11 cellular contexts compared by ENCODE assay signal in genomic region chrX:42615161-42615563, GRCh38.
A peak's percentile ranks its signal among the peaks of the same experiment; 100 is the strongest.
DNase-seq lines count a peak whose midpoint lies in the region; ATAC-seq and TF ChIP-seq lines count a peak whose summit lies in the region.
"Had no signal": no experiment of that assay in that cellular context is flagged by ENCODE, and none has a peak within 500 bp of the region (broad histone marks: within the 10 kb centered on the region; RNA-seq: fewer than 3 reads in every experiment).

No MANE protein-coding gene starts in this region.

- H3K4me3 Mint-ChIP-seq in activated CD4-positive, alpha-beta T cell treated with anti-CD3 and anti-CD28 coated beads, Interleukin-2, amount 10 ng/mL, durations not matched to agents 7 days and 5 days, result no peak overlapping the region
- no peak overlapping the region for H3K4me3 Mint-ChIP-seq in neural crest cell
- no peak overlapping the region for H3K4me3 Mint-ChIP-seq in naive thymus-derived CD8-positive, alpha-beta T cell
- H3K4me3 Mint-ChIP-seq: nephron had no signal

- H3K9me3 ChIP-seq in HCT116 (ENCODE audit: control insufficient read depth in 1 of 2, insufficient read depth in 1 of 2, low read depth in 1 of 2, low read length in 2 of 2), result no peaks in the 10 kb centered on the region
- no peaks in the 10 kb centered on the region for H3K9me3 ChIP-seq in effector memory CD4-positive, alpha-beta T cell (ENCODE audit: control insufficient read depth, low read length)

- H3K27ac ChIP-seq in HCT116 (ENCODE audit: low read depth, low read length), result no peak overlapping the region
- H3K27ac ChIP-seq in effector memory CD4-positive, alpha-beta T cell (ENCODE audit: insufficient read depth, low read length, poor library complexity, severe bottlenecking), result no peak overlapping the region

- no peaks in the 10 kb centered on the region for H3K27me3 Mint-ChIP-seq in activated CD4-positive, alpha-beta T cell treated with anti-CD3 and anti-CD28 coated beads, Interleukin-2, amount 10 ng/mL, durations not matched to agents 7 days and 5 days
- no peaks in the 10 kb centered on the region for H3K27me3 Mint-ChIP-seq in neural crest cell (ENCODE audit: low read depth)
- no peaks in the 10 kb centered on the region for H3K27me3 Mint-ChIP-seq in naive thymus-derived CD8-positive, alpha-beta T cell

- POLR2A ChIA-PET in HCT116 (lab: Charles Lee), result no interaction called here
- POLR2A ChIA-PET in activated CD4-positive, alpha-beta T cell treated with anti-CD3 and anti-CD28 coated beads, Interleukin-2, amount 10 ng/mL, durations not matched to agents 7 days and 5 days (lab: Charles Lee), result no interaction called here
- POLR2A ChIA-PET in naive thymus-derived CD8-positive, alpha-beta T cell (lab: Charles Lee), result no interaction called here

- no peak for TF ChIP-seq POLR2A in HCT116 (IDR thresholded peaks at IDR 0.05; ENCODE audit: borderline replicate concordance, extremely low read depth, insufficient read depth, insufficient read length)

- RAD21 ChIA-PET in HCT116 (lab: Charles Lee; ENCODE audit: low non-redundant PET in 1 of 2, low total read pairs in 2 of 2, uncharacterized antibody in 2 of 2, unreplicated experiment in 2 of 2), result interaction anchor here in 1 of 2 experiments (0.7 kb wide), 1 partner anchor 724 kb away, joined by 3 read pairs; no protein-coding TSS in a partner anchor

- H3K4me2 ChIP-seq in HCT116 (ENCODE audit: low read length), result peak overlapping the region; percentile 14; the same call in 1 of the 2 replicates

- no peaks in the 10 kb centered on the region for H3K27me3 ChIP-seq in HCT116 (ENCODE audit: insufficient read depth, low read length)
- no peaks in the 10 kb centered on the region for H3K27me3 ChIP-seq in effector memory CD4-positive, alpha-beta T cell (replicated peaks; ENCODE audit: control insufficient read depth, insufficient read depth, low read length, poor library complexity, severe bottlenecking)

- peaks cover 5% of the 10 kb centered on the region for H3K9me3 Mint-ChIP-seq in activated CD4-positive, alpha-beta T cell treated with anti-CD3 and anti-CD28 coated beads, Interleukin-2, amount 10 ng/mL, durations not matched to agents 7 days and 5 days
- H3K9me3 Mint-ChIP-seq in neural crest cell, result peaks cover 13% of the 10 kb centered on the region
- H3K9me3 Mint-ChIP-seq in naive thymus-derived CD8-positive, alpha-beta T cell, result peaks cover 0 to 13% (median 3%) of the 10 kb centered on the region in 9 donors

- CTCF ChIA-PET in HCT116 (lab: Charles Lee), result no interaction called here
- CTCF ChIA-PET in activated CD4-positive, alpha-beta T cell treated with anti-CD3 and anti-CD28 coated beads, Interleukin-2, amount 10 ng/mL, durations not matched to agents 7 days and 5 days (lab: Charles Lee), result interaction anchor here (0.6 to 1.0 kb wide), 3 partner anchors 12 to 18 kb away, joined by 3 read pairs; no protein-coding TSS in a partner anchor

- ATAC-seq in HCT116, result peak; percentile 74
- ATAC-seq in naive thymus-derived CD8-positive, alpha-beta T cell, result no peak

- BruUV-seq in HCT116 (replicated peaks; lab: Mats Ljungman, UMichigan), result no TSS peak

- peaks cover 0 to 7% of the 10 kb centered on the region in 2 experiments; a peak in 2 of 4 replicates for H3K4me1 ChIP-seq in HCT116 (ENCODE audit: control insufficient read depth in 1 of 2, insufficient read depth in 2 of 2, low read length in 2 of 2)
- peaks cover 4% of the 10 kb centered on the region for H3K4me1 ChIP-seq in effector memory CD4-positive, alpha-beta T cell (ENCODE audit: control insufficient read depth, insufficient read depth, low read length, poor library complexity, severe bottlenecking)

- peak; percentile 1 for DNase-seq in activated CD4-positive, alpha-beta T cell treated with anti-CD3 and anti-CD28 coated beads for 4 hours
- DNase-seq in activated CD4-positive, alpha-beta T cell treated with anti-CD3 and anti-CD28 coated beads for 1 hour, result no peak
- DNase-seq in HCT116 (ENCODE audit: low read depth, low spot score) (peak; percentile 41), neural crest cell (ENCODE audit: low read depth, low spot score) (no peak), SIG-M5 (lab: John Stamatoyannopoulos, UW) (no peak)
- peak; percentile 5 for DNase-seq in activated CD4-positive, alpha-beta T cell treated with anti-CD3 and anti-CD28 coated beads, Interleukin-2, amount 10 ng/mL, durations not matched to agents 7 days and 5 days
- no peak for DNase-seq in naive thymus-derived CD8-positive, alpha-beta T cell
- no peak for DNase-seq in effector memory CD4-positive, alpha-beta T cell
- DNase-seq: cerebellar nuclear complex, hippocampal formation had no signal

- no peaks in the 10 kb centered on the region for H4K20me1 ChIP-seq in HCT116 (ENCODE audit: insufficient read depth)

- peak in 2 of 3 experiments; percentile 40 to 43; a peak in 3 of 6 replicates for TF ChIP-seq CTCF in HCT116 (IDR thresholded peaks at IDR 0.05 in 2 of 3, conservative IDR thresholded peaks at IDR 0.05 in 1 of 3; ENCODE audit: borderline replicate concordance in 1 of 3, insufficient read depth in 1 of 3, low read depth in 2 of 3, low read length in 2 of 3)
- peak; percentile 26 for TF ChIP-seq CTCF in neural crest cell (conservative IDR thresholded peaks at IDR 0.05)

- H3K27ac Mint-ChIP-seq in activated CD4-positive, alpha-beta T cell treated with anti-CD3 and anti-CD28 coated beads, Interleukin-2, amount 10 ng/mL, durations not matched to agents 7 days and 5 days, result no peak overlapping the region
- no peak overlapping the region for H3K27ac Mint-ChIP-seq in neural crest cell (ENCODE audit: unreplicated experiment)
- no peak overlapping the region for H3K27ac Mint-ChIP-seq in naive thymus-derived CD8-positive, alpha-beta T cell
- H3K27ac Mint-ChIP-seq: nephron had no signal

- H3K9me2 ChIP-seq in HCT116 (ENCODE audit: insufficient read depth), result no peaks in the 10 kb centered on the region

- intact Hi-C loops in HCT116 (cut with micrococcal nuclease), result no loop called here

- no peaks in the 10 kb centered on the region for H3K79me2 ChIP-seq in HCT116 (ENCODE audit: insufficient read depth, low read length)

- no peaks in the 10 kb centered on the region for H3K36me3 Mint-ChIP-seq in activated CD4-positive, alpha-beta T cell treated with anti-CD3 and anti-CD28 coated beads, Interleukin-2, amount 10 ng/mL, durations not matched to agents 7 days and 5 days (ENCODE audit: low read depth)
- H3K36me3 Mint-ChIP-seq in neural crest cell (ENCODE audit: low read depth), result peaks cover 2% of the 10 kb centered on the region
- peaks cover 0 to 5% (median 0%) of the 10 kb centered on the region in 3 donors for H3K36me3 Mint-ChIP-seq in naive thymus-derived CD8-positive, alpha-beta T cell

- no peak overlapping the region for H3K4me3 ChIP-seq in HCT116 (replicated peaks in 1 of 2; ENCODE audit: low read depth in 1 of 2, low read length in 2 of 2)
- no peak overlapping the region for H3K4me3 ChIP-seq in effector memory CD4-positive, alpha-beta T cell (ENCODE audit: insufficient read depth, low read depth, low read length, poor library complexity, severe bottlenecking)

- H3K4me1 Mint-ChIP-seq in activated CD4-positive, alpha-beta T cell treated with anti-CD3 and anti-CD28 coated beads, Interleukin-2, amount 10 ng/mL, durations not matched to agents 7 days and 5 days, result peaks cover 15% of the 10 kb centered on the region
- no peaks in the 10 kb centered on the region for H3K4me1 Mint-ChIP-seq in neural crest cell
- peaks cover 9 to 21% (median 18%) of the 10 kb centered on the region in 4 donors for H3K4me1 Mint-ChIP-seq in naive thymus-derived CD8-positive, alpha-beta T cell
- H3K4me1 Mint-ChIP-seq: nephron had no signal

- H2AFZ ChIP-seq in HCT116 (ENCODE audit: low read depth, low read length, poor library complexity, severe bottlenecking), result no peak overlapping the region

- H3K9ac ChIP-seq in HCT116 (ENCODE audit: low read length), result no peak overlapping the region

- H3K36me3 ChIP-seq in HCT116 (ENCODE audit: control insufficient read depth in 1 of 2, insufficient read depth in 2 of 2, low read length in 2 of 2), result no peaks in the 10 kb centered on the region
- H3K36me3 ChIP-seq in effector memory CD4-positive, alpha-beta T cell (ENCODE audit: control insufficient read depth, insufficient read depth, low read length), result no peaks in the 10 kb centered on the region

- peak; percentile 16; the same call in 1 of the 2 replicates for TF ChIP-seq RAD21 in HCT116 (IDR thresholded peaks at IDR 0.05; ENCODE audit: low read depth)

TF ChIP-seq in HCT116, 20 proteins besides CTCF, POLR2A, EP300 and RAD21:
- no peak for TF ChIP-seq SIN3A (IDR thresholded peaks at IDR 0.05; ENCODE audit: low read depth)
- no peak for TF ChIP-seq SRF (IDR thresholded peaks at IDR 0.05; ENCODE audit: low read depth)
- TF ChIP-seq ZFX (IDR thresholded peaks at IDR 0.05), result no peak
- TF ChIP-seq ATF3 (IDR thresholded peaks at IDR 0.05), result no peak
- no peak for TF ChIP-seq ZBTB33 (IDR thresholded peaks at IDR 0.05; ENCODE audit: extremely low read depth, insufficient replicate concordance, low read length)
- no peak for TF ChIP-seq FOSL1 (IDR thresholded peaks at IDR 0.05; ENCODE audit: low read depth)
- TF ChIP-seq MAX (IDR thresholded peaks at IDR 0.05), result no peak

Comparison
In these comparisons a context has a peak if more than half of its experiments do, and no peak if none do; other contexts are left out.
1. DNase-seq: peak in activated CD4-positive, alpha-beta T cell treated with anti-CD3 and anti-CD28 coated beads for 4 hours (2 of 2), HCT116 (single experiment) and activated CD4-positive, alpha-beta T cell treated with anti-CD3 and anti-CD28 coated beads, Interleukin-2, amount 10 ng/mL, durations not matched to agents 7 days and 5 days (single experiment); none in activated CD4-positive, alpha-beta T cell treated with anti-CD3 and anti-CD28 coated beads for 1 hour (single experiment), neural crest cell (single experiment), SIG-M5 (single experiment), naive thymus-derived CD8-positive, alpha-beta T cell (0 of 10) and effector memory CD4-positive, alpha-beta T cell (0 of 3).